8 cellular contexts compared by ENCODE assay signal in the genomic region with DNA sequence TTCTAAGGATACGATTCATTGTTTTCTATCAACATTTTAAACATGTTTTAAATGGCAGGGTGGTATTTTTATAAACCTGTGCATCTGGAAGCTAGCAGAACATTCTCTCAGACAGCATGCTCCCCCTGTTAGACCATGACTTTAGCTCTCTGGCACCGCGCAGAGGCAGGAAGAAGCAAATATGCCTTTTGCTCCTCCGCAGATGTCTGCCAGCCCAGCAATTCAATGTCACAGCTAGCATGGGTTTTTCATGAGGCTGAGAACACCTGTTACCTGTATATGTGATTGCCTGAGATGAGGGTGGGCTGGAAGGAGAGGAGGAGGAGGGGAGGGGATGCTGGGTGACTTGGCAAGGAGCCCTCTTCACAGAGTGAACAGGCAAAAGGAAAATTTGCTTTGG. TPM values are rescaled to one million over a fixed set of nuclear protein-coding genes. Genes with fewer than 3 reads are reported as not detected.
A peak's percentile ranks its signal among the peaks of the same experiment; 100 is the strongest.
DNase-seq lines count a peak whose midpoint lies in the region; ATAC-seq, FAIRE-seq and TF ChIP-seq lines count a peak whose summit lies in the region.

No MANE protein-coding gene starts in this region.

- WGBS in pancreas, 2 donors: 18 to 25% methylated on average over 4 of the region's 4 CpGs

- H3K4me3 Mint-ChIP-seq in T-helper 17 cell: no peak overlapping the region

- no peaks in the 10 kb centered on the region for H3K27me3 Mint-ChIP-seq in T-helper 17 cell

- peaks cover 29% of the 10 kb centered on the region for H3K4me1 Mint-ChIP-seq in T-helper 17 cell

- H3K4me1 ChIP-seq in pancreas (peaks cover 7 to 38% (median 18%) of the 10 kb centered on the region in 3 donors), SJCRH30 (peaks cover 6% of the 10 kb centered on the region; the same call in 1 of the 2 replicates)

- no peak overlapping the region for H3K27ac Mint-ChIP-seq in T-helper 17 cell

- H3K27me3 ChIP-seq in pancreas: no peaks in the 10 kb centered on the region
- H3K27me3 ChIP-seq in SJCRH30: no peaks in the 10 kb centered on the region

- H3K36me3 ChIP-seq in pancreas (peaks cover 0 to 36% (median 18%) of the 10 kb centered on the region in 3 donors), SJCRH30 (peaks cover 29% of the 10 kb centered on the region)

- ATAC-seq in T-helper 17 cell: peak; percentile 67
- ATAC-seq in pancreas: peak; percentile 78 to 93 (median 92)
- no peak for ATAC-seq in GM18517 (IDR thresholded peaks at IDR 0.05; ENCODE audit: unreplicated experiment)

- no peak for FAIRE-seq in pancreas (lab: Jason Lieb, UNC)

- intact Hi-C loops in pancreas (cut with DNase I): loop anchor here in 1 of 3 donors (10.0 kb wide), 1 partner anchor 75 kb away; no protein-coding TSS in a partner anchor

- H3K36me3 Mint-ChIP-seq in T-helper 17 cell (ENCODE audit: low read depth): peaks cover 7% of the 10 kb centered on the region

- peak; percentile 85 for TF ChIP-seq CTCF in fibroblast of mammary gland (conservative IDR thresholded peaks at IDR 0.05; ENCODE audit: control insufficient read depth, insufficient read depth, low read depth, low read length)
- TF ChIP-seq CTCF in pancreas (IDR thresholded peaks at IDR 0.05): peak in 3 of 4 donors; percentile 25 to 34 (median 32)

- DNase-seq in stimulated activated naive CD4-positive, alpha-beta T cell (lab: John Stamatoyannopoulos, UW): peak; percentile 6 to 54 (median 25)
- no peak for DNase-seq in stimulated activated naive CD4-positive, alpha-beta T cell treated with Interleukin-2 at 50 U/mL for 16 hours (lab: John Stamatoyannopoulos, UW)
- DNase-seq in T-helper 17 cell (no peak), fibroblast of mammary gland (ENCODE audit: low read depth) (peak; percentile 62), pancreas (peak in 4 of 6 donors; percentile 64 to 76 (median 70)), NCI-H1048 (lab: John Stamatoyannopoulos, UW) (no peak), SJCRH30 (no peak)

- H3K9me3 ChIP-seq in T-helper 17 cell (ENCODE audit: control insufficient read depth, low read length, poor library complexity, severe bottlenecking) (no peaks in the 10 kb centered on the region), pancreas (no peaks in the 10 kb centered on the region), SJCRH30 (replicated peaks) (no peaks in the 10 kb centered on the region)

- H3K4me3 ChIP-seq in fibroblast of mammary gland (ENCODE audit: control insufficient read depth, low read depth, low read length): no peak overlapping the region
- no peak overlapping the region for H3K4me3 ChIP-seq in pancreas
- H3K4me3 ChIP-seq in SJCRH30: no peak overlapping the region

- H3K27ac ChIP-seq in pancreas (peak overlapping the region in 2 of 4 donors; percentile 60 to 62), SJCRH30 (no peak overlapping the region)

RNA-seq across cellular contexts. Expression of a gene that starts 6.7 kb away (rescaled TPM):
- total RNA-seq in T-helper 17 cell (100 to 1,000 TPM; 194 to 202 TPM), pancreas (100 to 1,000 TPM in 2 of 6 donors, 10 to 100 TPM in 4; 83.6 to 102 (median 87.2) TPM)
- polyA plus RNA-seq in pancreas: 100 to 1,000 TPM in 1 of 2 donors, 10 to 100 TPM in 1; 66.8 to 146 TPM
- 169 and 173 TPM in 2 replicates for total RNA-seq in SJCRH30 (2014; rRNA removed; shearing (Covaris generic))

RNA-seq across cellular contexts. Expression of a gene that starts 24.8 kb away (rescaled TPM):
- total RNA-seq in T-helper 17 cell (10 to 100 TPM; 14.5 to 28.5 TPM), pancreas (1 to 10 TPM in 2 of 6 donors, under 1 TPM in 4; 0.23 to 6.9 (median 0.72) TPM)
- 1 to 10 TPM; 3.0 to 7.3 TPM for polyA plus RNA-seq in pancreas
- total RNA-seq in SJCRH30 (2014; rRNA removed; shearing (Covaris generic)): not detected in 2 replicates

RNA-seq across cellular contexts. Expression of a gene that starts 26.1 kb away (rescaled TPM):
- 10 to 100 TPM in 1 of 2 donors, 1 to 10 TPM in 1; 1.7 to 12.6 TPM for total RNA-seq in T-helper 17 cell
- 10 to 100 TPM in 1 of 6 donors, 1 to 10 TPM in 4, under 1 TPM in 1; 0.98 to 13.2 (median 3.3) TPM for total RNA-seq in pancreas
- polyA plus RNA-seq in pancreas: 1 to 10 TPM; 1.7 to 3.2 TPM
- not detected in 2 replicates for total RNA-seq in SJCRH30 (2014; rRNA removed; shearing (Covaris generic))

Comparison
In these comparisons a context has a peak if more than half of its experiments do, and no peak if none do; other contexts are left out.
1. DNase-seq: peak in stimulated activated naive CD4-positive, alpha-beta T cell (6 of 6), fibroblast of mammary gland (single experiment) and pancreas (4 of 6); none in stimulated activated naive CD4-positive, alpha-beta T cell treated with Interleukin-2 at 50 U/mL for 16 hours (single experiment), T-helper 17 cell (0 of 3), NCI-H1048 (single experiment) and SJCRH30 (0 of 2).